Comparison of ENCODE assay signal across 11 cellular contexts in genomic region chr12:110317921-110318320, GRCh38. TPM values are rescaled to one million over a fixed set of nuclear protein-coding genes. Genes with fewer than 3 reads are reported as not detected.
A peak's percentile ranks its signal among the peaks of the same experiment; 100 is the strongest.
DNase-seq lines count a peak whose midpoint lies in the region; ATAC-seq and TF ChIP-seq lines count a peak whose summit lies in the region.
"Had no signal": no experiment of that assay in that cellular context is flagged by ENCODE, and none has a peak within 500 bp of the region (broad histone marks: within the 10 kb centered on the region; RNA-seq: fewer than 3 reads in every experiment).

No MANE protein-coding gene starts in this region.

- no peak for TF ChIP-seq CTCF in dorsolateral prefrontal cortex (IDR thresholded peaks at IDR 0.05 in 54 of 56, conservative IDR thresholded peaks at IDR 0.05 in 2 of 56; ENCODE audit: low read depth in 1 of 56, partially characterized antibody in 56 of 56)

- H3K9me3 ChIP-seq in SJSA1 (replicated peaks), result no peaks in the 10 kb centered on the region

- H3K4me1 ChIP-seq in SJSA1 (replicated peaks), result peaks cover 39% of the 10 kb centered on the region

- H3K27ac ChIP-seq in SJSA1 (peak overlapping the region; percentile 59), dorsolateral prefrontal cortex (peak overlapping the region in 47 of 59 donors; percentile 5 to 83 (median 57))
- H3K27ac ChIP-seq: HL-60 had no signal

- CTCF ChIA-PET in activated CD4-positive, alpha-beta T cell treated with anti-CD3 and anti-CD28 coated beads for 36 hours (lab: Charles Lee), result interaction anchor here (1.2 to 1.4 kb wide), 2 partner anchors 15 to 32 kb away, joined by 3 to 5 read pairs; no protein-coding TSS in a partner anchor

- no peaks in the 10 kb centered on the region for H3K27me3 ChIP-seq in SJSA1 (replicated peaks)
- H3K27me3 ChIP-seq in dorsolateral prefrontal cortex, result no peaks in the 10 kb centered on the region

- peaks cover 27% of the 10 kb centered on the region for H3K4me1 Mint-ChIP-seq in activated CD4-positive, alpha-beta T cell treated with anti-CD3 and anti-CD28 coated beads for 36 hours

- H3K36me3 ChIP-seq in SJSA1, result peaks cover 61% of the 10 kb centered on the region

- intact Hi-C loops in dorsolateral prefrontal cortex (cut with DNase I), result no loop called here
- intact Hi-C loops in activated CD4-positive, alpha-beta T cell treated with anti-CD3 and anti-CD28 coated beads for 36 hours (cut with DNase I, micrococcal nuclease), result no loop called here

- POLR2A ChIA-PET in activated CD4-positive, alpha-beta T cell treated with anti-CD3 and anti-CD28 coated beads for 36 hours (lab: Charles Lee), result no interaction called here

- H3K36me3 Mint-ChIP-seq in activated CD4-positive, alpha-beta T cell treated with anti-CD3 and anti-CD28 coated beads for 36 hours (ENCODE audit: low read depth), result peaks cover 35% of the 10 kb centered on the region

- H3K27me3 Mint-ChIP-seq in activated CD4-positive, alpha-beta T cell treated with anti-CD3 and anti-CD28 coated beads for 36 hours, result no peaks in the 10 kb centered on the region

- ATAC-seq in activated CD4-positive, alpha-beta T cell treated with anti-CD3 and anti-CD28 coated beads for 36 hours, result no peak
- no peak for ATAC-seq in GM21576 (IDR thresholded peaks at IDR 0.05; ENCODE audit: unreplicated experiment)
- ATAC-seq: GM12878 had no signal

- DNase-seq in SJSA1 (ENCODE audit: low read depth in 1 of 2, low spot score in 2 of 2) (peak in 1 of 2 experiments; percentile 37), dorsolateral prefrontal cortex (no peak), kidney tubule cell (ENCODE audit: low spot score) (peak; percentile 49), stromal cell of bone marrow (ENCODE audit: low read depth) (peak; percentile 62)
- no peak for DNase-seq in activated CD4-positive, alpha-beta T cell treated with anti-CD3 and anti-CD28 coated beads for 36 hours
- no peak for DNase-seq in activated T-cell treated with anti-CD3 and anti-CD28 coated beads, Interleukin-2, amount 50 U/mL, for 1 hour
- DNase-seq: stimulated activated CD4-positive, alpha-beta T cell treated with anti-CD3 and anti-CD28 coated beads, Interleukin-4, amount 100 ng/mL, for 4 hours; T1000 had no signal

- H3K27ac Mint-ChIP-seq in activated CD4-positive, alpha-beta T cell treated with anti-CD3 and anti-CD28 coated beads for 36 hours, result no peak overlapping the region

- H3K9me3 Mint-ChIP-seq in activated CD4-positive, alpha-beta T cell treated with anti-CD3 and anti-CD28 coated beads for 36 hours (ENCODE audit: low read depth), result no peaks in the 10 kb centered on the region

- H3K4me3 ChIP-seq in SJSA1 (no peak overlapping the region), dorsolateral prefrontal cortex (peak overlapping the region in 1 of 59 donors; percentile 16)
- H3K4me3 ChIP-seq: GM12878 had no signal

- no peak overlapping the region for H3K4me3 Mint-ChIP-seq in activated CD4-positive, alpha-beta T cell treated with anti-CD3 and anti-CD28 coated beads for 36 hours

RNA-seq across cellular contexts. Expression of gene ATP2A2, which starts 36.9 kb away (rescaled TPM):
- 63.8 and 97.9 TPM in 2 replicates for total RNA-seq in SJSA1 (2014; rRNA removed; shearing (Covaris generic))
- total RNA-seq in dorsolateral prefrontal cortex, result 100 to 1,000 TPM; 198 to 558 (median 389) TPM
- 100 to 1,000 TPM; 116 to 130 TPM for total RNA-seq in activated CD4-positive, alpha-beta T cell treated with anti-CD3 and anti-CD28 coated beads for 36 hours

Comparison
In these comparisons a context has a peak if more than half of its experiments do, and no peak if none do; other contexts are left out.
1. DNase-seq: peak in kidney tubule cell (single experiment) and stromal cell of bone marrow (single experiment); none in dorsolateral prefrontal cortex (0 of 10), activated CD4-positive, alpha-beta T cell treated with anti-CD3 and anti-CD28 coated beads for 36 hours (single experiment) and activated T-cell treated with anti-CD3 and anti-CD28 coated beads, Interleukin-2, amount 50 U/mL, for 1 hour (single experiment).